ENCODE assay signal across 17 cellular contexts in genomic region chr9:126665696-126666035, GRCh38. TPM values are rescaled to one million over a fixed set of nuclear protein-coding genes. Genes with fewer than 3 reads are reported as not detected.
DNase-seq lines count a peak whose midpoint lies in the region; ATAC-seq, FAIRE-seq and TF ChIP-seq lines count a peak whose summit lies in the region.
"Had no signal": no experiment of that assay in that cellular context is flagged by ENCODE, and none has a peak within 500 bp of the region (broad histone marks: within the 10 kb centered on the region; RNA-seq: fewer than 3 reads in every experiment).

No MANE protein-coding gene starts in this region.

- H2AFZ ChIP-seq in H1 (ENCODE audit: low read length) (no peak overlapping the region; the same call in 1 of the 2 replicates), mesenchymal stem cell (ENCODE audit: low read depth, low read length) (no peak overlapping the region)
- H2AFZ ChIP-seq: GM23248 had no signal

- H3K9ac ChIP-seq in HUES48 (ENCODE audit: low read depth, low read length), result no peak overlapping the region; the same call in 1 of the 2 replicates
- peak overlapping the region in 2 of 4 experiments; percentile 25 to 29; a peak in 2 of 7 replicates for H3K9ac ChIP-seq in H1 (replicated peaks in 1 of 4; ENCODE audit: extremely low read depth in 1 of 4, low read depth in 3 of 4, low read length in 3 of 4)
- H3K9ac ChIP-seq in mesenchymal stem cell (ENCODE audit: low read length), result no peak overlapping the region
- H3K9ac ChIP-seq: GM23248 had no signal

- H2BK15ac ChIP-seq in H1 (ENCODE audit: low read length), result peak overlapping the region; percentile 95; the same call in 1 of the 2 replicates
- H2BK15ac ChIP-seq in mesenchymal stem cell (ENCODE audit: low read depth, poor library complexity, severe bottlenecking), result no peak overlapping the region

- H3K23ac ChIP-seq in H1 (ENCODE audit: insufficient read length) (no peak overlapping the region), mesenchymal stem cell (ENCODE audit: low read length in 2 of 2) (no peak overlapping the region)

- H3K14ac ChIP-seq in H1 (ENCODE audit: insufficient read length), result no peak overlapping the region
- H3K14ac ChIP-seq in mesenchymal stem cell (ENCODE audit: low read length in 2 of 2), result no peak overlapping the region

- WGBS in H1 (ENCODE audit: extremely low coverage in 1 of 2, insufficient coverage in 1 of 2, insufficient read length in 1 of 2, insufficient replicate concordance in 2 of 2, low coverage in 1 of 2, low lambda C conversion rate in 2 of 2, missing lambda C conversion rate in 1 of 2), 2 experiments, result 29% methylated on average over 14 of the region's 14 CpGs; no CpG with 5 or more reads in 1 of the 2 experiments
- 47% methylated on average over 14 of the region's 14 CpGs for WGBS in mesenchymal stem cell
- 74% methylated on average over 14 of the region's 14 CpGs; no CpG with 5 or more reads in 1 of the 2 donors for WGBS in testis, 2 donors

- H3K36me3 ChIP-seq in HUES48 (ENCODE audit: control insufficient read depth, insufficient read depth, low read length) (no peaks in the 10 kb centered on the region), H1 (ENCODE audit: control insufficient read depth in 2 of 4, insufficient read depth in 4 of 4, low read length in 3 of 4) (no peaks in the 10 kb centered on the region), mesenchymal stem cell (ENCODE audit: control insufficient read depth in 1 of 2, insufficient read depth in 2 of 2, low read depth in 1 of 2, low read length in 2 of 2) (no peaks in the 10 kb centered on the region), testis (ENCODE audit: low read depth, missing control alignments) (no peaks in the 10 kb centered on the region)

- peaks cover 48% of the 10 kb centered on the region for H3K4me1 ChIP-seq in HUES48 (ENCODE audit: control insufficient read depth, insufficient read depth, low read length)
- peaks cover 11 to 49% (median 38%) of the 10 kb centered on the region in 4 experiments for H3K4me1 ChIP-seq in H1 (replicated peaks in 1 of 4; ENCODE audit: control insufficient read depth in 3 of 4, insufficient read depth in 4 of 4, low read length in 3 of 4)
- peaks cover 25% of the 10 kb centered on the region for H3K4me1 ChIP-seq in mesenchymal stem cell (ENCODE audit: control insufficient read depth, insufficient read depth, low read depth, low read length)
- peaks cover 31% of the 10 kb centered on the region for H3K4me1 ChIP-seq in testis

- H2BK120ac ChIP-seq in H1 (replicated peaks; ENCODE audit: low read depth, low read length), result peak overlapping the region; percentile 47
- H2BK120ac ChIP-seq in mesenchymal stem cell (ENCODE audit: low read depth, low read length), result no peak overlapping the region

- 0 out of 2 replicates have a peak, but pooled peaks cover 2% of the 10 kb centered on the region for H3K23me2 ChIP-seq in H1 (ENCODE audit: low read depth, low read length)

- H4K91ac ChIP-seq in H1 (replicated peaks; ENCODE audit: insufficient read length, low read length), result peak overlapping the region; percentile 71
- H4K91ac ChIP-seq in mesenchymal stem cell (ENCODE audit: low read length), result no peak overlapping the region

- peak overlapping the region; percentile 98; the same call in 1 of the 2 replicates for H2BK5ac ChIP-seq in H1 (ENCODE audit: low read depth, low read length)
- H2BK5ac ChIP-seq in mesenchymal stem cell (ENCODE audit: low read depth, low read length, poor library complexity, severe bottlenecking), result no peak overlapping the region

- H3K4me2 ChIP-seq in H1 (ENCODE audit: insufficient read depth in 1 of 2, low read depth in 2 of 2, low read length in 2 of 2) (peak overlapping the region; percentile 71 to 85), mesenchymal stem cell (ENCODE audit: low read length, poor library complexity, severe bottlenecking) (peak overlapping the region; percentile 35)

- no peaks in the 10 kb centered on the region for H4K20me1 ChIP-seq in H1 (replicated peaks in 1 of 2; ENCODE audit: control insufficient read depth in 1 of 2, insufficient read depth in 2 of 2, low read length in 2 of 2)

- no peaks in the 10 kb centered on the region for H3K79me2 ChIP-seq in H1 (ENCODE audit: control insufficient read depth in 1 of 2, insufficient read depth in 2 of 2, low read length in 2 of 2)

- peak overlapping the region; percentile 82 for H3K4ac ChIP-seq in H1 (replicated peaks; ENCODE audit: insufficient read length, low read depth, low read length)
- H3K4ac ChIP-seq in mesenchymal stem cell (ENCODE audit: low read depth in 1 of 2, low read length in 2 of 2), result no peak overlapping the region

- peak overlapping the region; percentile 7 for H4K5ac ChIP-seq in H1 (ENCODE audit: insufficient read length, low read depth, low read length)

- H3K4me3 ChIP-seq in HUES48 (ENCODE audit: low read depth, low read length) (peak overlapping the region; percentile 56), H1 (ENCODE audit: extremely low read depth in 1 of 4, insufficient read depth in 2 of 4, low read depth in 3 of 4, low read length in 4 of 4) (peak overlapping the region in 3 of 4 experiments; percentile 47 to 57 (median 56); a peak in 5 of 8 replicates), mesenchymal stem cell (ENCODE audit: insufficient read depth in 1 of 2, low read depth in 1 of 2, low read length in 2 of 2) (no peak overlapping the region), testis (no peak overlapping the region)
- H3K4me3 ChIP-seq: GM23248 had no signal

- CTCF ChIA-PET in H1 (lab: Charles Lee; ENCODE audit: partially characterized antibody), result interaction anchor here (0.8 to 5.2 kb wide), 13 partner anchors 12 to 113 kb away, joined by 3 to 64 read pairs (median 6); no protein-coding TSS in a partner anchor

- peak overlapping the region; percentile 98 for H2BK20ac ChIP-seq in H1 (ENCODE audit: low read length)

- H3K27me3 ChIP-seq in HUES48 (ENCODE audit: control insufficient read depth, insufficient read depth, low read length) (peaks cover 23% of the 10 kb centered on the region), H1 (replicated peaks in 1 of 4; ENCODE audit: control insufficient read depth in 3 of 4, extremely low read depth in 1 of 4, insufficient read depth in 3 of 4, low read length in 3 of 4) (peaks cover 0 to 7% (median 3%) of the 10 kb centered on the region in 4 experiments; a peak in 4 of 7 replicates), mesenchymal stem cell (ENCODE audit: control insufficient read depth in 1 of 2, insufficient read depth in 1 of 2, low read length in 2 of 2) (peaks cover 64 to 89% of the 10 kb centered on the region in 2 experiments), testis (no peaks in the 10 kb centered on the region)

- no peak for ATAC-seq in left ventricle myocardium superior
- ATAC-seq: Panc1, SK-N-SH treated with all-trans-retinoic acid at 6 μM for 48 hours had no signal

- H3K18ac ChIP-seq in H1 (ENCODE audit: extremely low read depth, low read length) (peak overlapping the region; percentile 98), mesenchymal stem cell (ENCODE audit: low read depth in 1 of 2, low read length in 2 of 2) (no peak overlapping the region)

- H3K79me1 ChIP-seq in H1 (ENCODE audit: low read depth, low read length) (no peaks in the 10 kb centered on the region), mesenchymal stem cell (replicated peaks; ENCODE audit: low read length, poor library complexity, severe bottlenecking) (no peaks in the 10 kb centered on the region)

- intact Hi-C loops in testis (cut with DNase I; ENCODE audit: low total_unique reads), result no loop called here
- intact Hi-C loops in left ventricle myocardium superior (cut with micrococcal nuclease), result no loop called here

- TF ChIP-seq CTCF in H1 (IDR thresholded peaks at IDR 0.05; ENCODE audit: control extremely low read depth in 1 of 3, insufficient read depth in 1 of 3, low read depth in 1 of 3, low read length in 3 of 3), result no peak
- TF ChIP-seq CTCF in testis (IDR thresholded peaks at IDR 0.05), result no peak

- POLR2A ChIA-PET in H1 (lab: Charles Lee; ENCODE audit: partially characterized antibody), result interaction anchor here (0.9 to 3.8 kb wide), 3 partner anchors 10 to 24 kb away, joined by 3 to 26 read pairs (median 5); no protein-coding TSS in a partner anchor

- H3K27ac ChIP-seq in HUES48 (ENCODE audit: low read depth, low read length), result peak overlapping the region; percentile 67
- H3K27ac ChIP-seq in H1 (ENCODE audit: low read depth, low read length), result peak overlapping the region; percentile 17; the same call in 1 of the 2 replicates
- no peak overlapping the region for H3K27ac ChIP-seq in mesenchymal stem cell (ENCODE audit: low read length, poor library complexity, severe bottlenecking)
- no peak overlapping the region for H3K27ac ChIP-seq in testis
- H3K27ac ChIP-seq: GM23248 had no signal

- TF ChIP-seq RAD21 in H1 (IDR thresholded peaks at IDR 0.05 in 1 of 2, conservative IDR thresholded peaks at IDR 0.05 in 1 of 2; ENCODE audit: low read depth in 2 of 2, low read length in 2 of 2), result no peak

- FAIRE-seq in H1 (lab: Jason Lieb, UNC), result no peak

- peak overlapping the region; percentile 57; the same call in 1 of the 2 replicates for H2AK5ac ChIP-seq in H1 (ENCODE audit: low read depth, low read length)
- H2AK5ac ChIP-seq in mesenchymal stem cell (ENCODE audit: low read length, severe bottlenecking), result no peak overlapping the region

- DNase-seq in H1 (ENCODE audit: low read depth in 1 of 2, low spot score in 2 of 2) (no peak), mesenchymal stem cell (no peak), testis (peak; percentile 50), NCI-H524 treated with DMSO at 0.1 percent for 48 hours (lab: John Stamatoyannopoulos, UW) (no peak), NCI-H2029 treated with DMSO at 0.1 percent for 48 hours (lab: John Stamatoyannopoulos, UW) (no peak), left ventricle myocardium superior (no peak)
- DNase-seq: C1 segment of cervical spinal cord, DMS 273 treated with DMSO at 0.1 percent for 48 hours, GM23248, Karpas-422, NCI-H1105 treated with DMSO at 0.1 percent for 48 hours, NCI-H187 treated with DMSO at 0.1 percent for 48 hours, NCI-H2171 treated with DMSO at 0.1 percent for 48 hours, Right ventricle myocardium superior had no signal

- H3K9me3 ChIP-seq in HUES48 (ENCODE audit: control insufficient read depth, insufficient read depth, low read length) (no peaks in the 10 kb centered on the region), H1 (ENCODE audit: insufficient read depth in 2 of 2, low read depth in 1 of 2, low read length in 1 of 2) (no peaks in the 10 kb centered on the region), mesenchymal stem cell (ENCODE audit: control insufficient read depth, low read length) (no peaks in the 10 kb centered on the region), testis (no peaks in the 10 kb centered on the region)

- TF ChIP-seq EP300 in H1 (IDR thresholded peaks at IDR 0.05; ENCODE audit: borderline replicate concordance in 1 of 2, low read depth in 2 of 2, low read length in 2 of 2), result no peak

- H2BK12ac ChIP-seq in H1 (ENCODE audit: low read depth, low read length) (peak overlapping the region; percentile 99; the same call in 1 of the 2 replicates), mesenchymal stem cell (ENCODE audit: low read length in 2 of 2) (no peak overlapping the region)

- H3K56ac ChIP-seq in H1 (replicated peaks; ENCODE audit: insufficient read length, low read depth, low read length), result no peak overlapping the region

- peak overlapping the region; percentile 74; the same call in 1 of the 2 replicates for H4K8ac ChIP-seq in H1 (ENCODE audit: extremely low read depth, insufficient read depth, low read length)
- H4K8ac ChIP-seq in mesenchymal stem cell (ENCODE audit: low read length), result no peak overlapping the region

- TF ChIP-seq POLR2A in H1 (IDR thresholded peaks at IDR 0.05; ENCODE audit: control extremely low read depth in 1 of 2, low read depth in 2 of 2, low read length in 2 of 2) (no peak), testis (IDR thresholded peaks at IDR 0.05) (no peak)

RNA-seq across cellular contexts. Expression of gene LMX1B, which starts 51.9 kb away (rescaled TPM):
- 0.37 and 0.52 TPM in 2 replicates for total RNA-seq in H1 (2021; fragmentation: NEBNext Ultra II Directional; extraction: Animal tissue kit (Norgen Biotek cat#: 25700))
- polyA plus RNA-seq in H1 (2011; rRNA removed) (0.09 and 0.17 TPM in 2 replicates), testis (ENCODE audit: insufficient read depth, low read depth, low replicate concordance) (2.8 TPM)
- polyA plus RNA-seq in H1 (2011; cell fraction: cytosol; rRNA removed), result 0.17 TPM
- 0.24 TPM for polyA plus RNA-seq in H1 (2011; cell fraction: nucleus; rRNA removed)
- polyA plus RNA-seq in H1 (2012, experiment 1 of 2), result 0.17 to 0.24 TPM (median 0.20 TPM) in 4 replicates
- 0.16 TPM for polyA plus RNA-seq in H1 (2012, experiment 2 of 2)
- polyA plus RNA-seq in H1 (2013, experiment 1 of 2), result 0.18 TPM
- 0.22 TPM for polyA plus RNA-seq in H1 (2013, experiment 2 of 2)
- polyA minus RNA-seq in H1 (2011; rRNA and poly(A)+ RNA removed), result 0.07 and 0.16 TPM in 2 replicates
- 0.44 TPM for polyA minus RNA-seq in H1 (2011; cell fraction: cytosol; rRNA and poly(A)+ RNA removed)
- 0.10 TPM for polyA minus RNA-seq in H1 (2011; cell fraction: nucleus; rRNA and poly(A)+ RNA removed)
- polyA plus RNA-seq in mesenchymal stem cell (2013, experiment 1 of 2), result not detected
- polyA plus RNA-seq in mesenchymal stem cell (2013, experiment 2 of 2), result not detected
- total RNA-seq in testis (1 to 10 TPM; 7.6 TPM), left ventricle myocardium superior (0.74 TPM)
- total RNA-seq: GM23248 had no signal
- polyA plus RNA-seq: GM23248 had no signal

Comparison
In these comparisons a context has a peak if more than half of its experiments do, and no peak if none do; other contexts are left out.
1. H3K27ac ChIP-seq: peak in HUES48 (single experiment) and H1 (single experiment); none in mesenchymal stem cell (single experiment) and testis (0 of 2).
2. H3K4me3 ChIP-seq: peak in HUES48 (single experiment) and H1 (3 of 4); none in mesenchymal stem cell (0 of 2) and testis (0 of 2).